2 cellular contexts compared by ENCODE assay signal in genomic region chr7:108054537-108054936, GRCh38.
TF ChIP-seq lines count a peak whose summit lies in the region.

No MANE protein-coding gene starts in this region.

TF ChIP-seq in A549, 52 proteins besides CTCF, POLR2A, EP300 and RAD21 (continued from another document):
- TF ChIP-seq CBX2 (IDR thresholded peaks at IDR 0.05; ENCODE audit: borderline replicate concordance, low read depth) (no peak), MAX (IDR thresholded peaks at IDR 0.05) (no peak), HEYL (CRISPR knock-in tag; IDR thresholded peaks at IDR 0.05) (no peak), EHMT2 (IDR thresholded peaks at IDR 0.05; ENCODE audit: low read depth) (no peak), BHLHE40 (IDR thresholded peaks at IDR 0.05; ENCODE audit: low read depth, low read length) (no peak), SMC3 (IDR thresholded peaks at IDR 0.05) (no peak), ZSCAN20 (CRISPR knock-in tag; IDR thresholded peaks at IDR 0.05) (no peak), RFX5 (IDR thresholded peaks at IDR 0.05) (no peak), MYC (IDR thresholded peaks at IDR 0.05; ENCODE audit: borderline replicate concordance, low read length) (no peak), ELK1 (IDR thresholded peaks at IDR 0.05; ENCODE audit: low read depth, low read length) (no peak), NPAS2 (CRISPR knock-in tag; IDR thresholded peaks at IDR 0.05; ENCODE audit: borderline replicate concordance) (no peak), CEBPB (IDR thresholded peaks at IDR 0.05) (no peak), MAZ (IDR thresholded peaks at IDR 0.05; ENCODE audit: borderline replicate concordance, low read depth, low read length) (no peak), FOSB (CRISPR knock-in tag; IDR thresholded peaks at IDR 0.05) (no peak), ZNF302 (CRISPR knock-in tag; IDR thresholded peaks at IDR 0.05) (no peak)
- TF ChIP-seq, protein P1, sequence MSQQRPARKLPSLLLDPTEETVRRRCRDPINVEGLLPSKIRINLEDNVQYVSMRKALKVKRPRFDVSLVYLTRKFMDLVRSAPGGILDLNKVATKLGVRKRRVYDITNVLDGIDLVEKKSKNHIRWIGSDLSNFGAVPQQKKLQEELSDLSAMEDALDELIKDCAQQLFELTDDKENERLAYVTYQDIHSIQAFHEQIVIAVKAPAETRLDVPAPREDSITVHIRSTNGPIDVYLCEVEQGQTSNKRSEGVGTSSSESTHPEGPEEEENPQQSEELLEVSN (IDR thresholded peaks at IDR 0.05; ENCODE audit: borderline replicate concordance, low read depth), result no peak
TF ChIP-seq in A549: peak in this region for 0.

TF ChIP-seq in K562, 482 proteins besides CTCF, POLR2A, EP300 and RAD21:
- TF ChIP-seq ZBTB40 (IDR thresholded peaks at IDR 0.05) (peak; percentile 69), ZBTB40 (CRISPR knock-in tag; IDR thresholded peaks at IDR 0.05) (no peak), FOXJ2 (tag; IDR thresholded peaks at IDR 0.05) (peak; percentile 93), ESRRA (IDR thresholded peaks at IDR 0.05; ENCODE audit: borderline replicate concordance, low read depth) (no peak), RFX1 (IDR thresholded peaks at IDR 0.05) (peak; percentile 15; the same call in 1 of the 2 replicates)
